16 cellular contexts compared by ENCODE assay signal in the genomic region with DNA sequence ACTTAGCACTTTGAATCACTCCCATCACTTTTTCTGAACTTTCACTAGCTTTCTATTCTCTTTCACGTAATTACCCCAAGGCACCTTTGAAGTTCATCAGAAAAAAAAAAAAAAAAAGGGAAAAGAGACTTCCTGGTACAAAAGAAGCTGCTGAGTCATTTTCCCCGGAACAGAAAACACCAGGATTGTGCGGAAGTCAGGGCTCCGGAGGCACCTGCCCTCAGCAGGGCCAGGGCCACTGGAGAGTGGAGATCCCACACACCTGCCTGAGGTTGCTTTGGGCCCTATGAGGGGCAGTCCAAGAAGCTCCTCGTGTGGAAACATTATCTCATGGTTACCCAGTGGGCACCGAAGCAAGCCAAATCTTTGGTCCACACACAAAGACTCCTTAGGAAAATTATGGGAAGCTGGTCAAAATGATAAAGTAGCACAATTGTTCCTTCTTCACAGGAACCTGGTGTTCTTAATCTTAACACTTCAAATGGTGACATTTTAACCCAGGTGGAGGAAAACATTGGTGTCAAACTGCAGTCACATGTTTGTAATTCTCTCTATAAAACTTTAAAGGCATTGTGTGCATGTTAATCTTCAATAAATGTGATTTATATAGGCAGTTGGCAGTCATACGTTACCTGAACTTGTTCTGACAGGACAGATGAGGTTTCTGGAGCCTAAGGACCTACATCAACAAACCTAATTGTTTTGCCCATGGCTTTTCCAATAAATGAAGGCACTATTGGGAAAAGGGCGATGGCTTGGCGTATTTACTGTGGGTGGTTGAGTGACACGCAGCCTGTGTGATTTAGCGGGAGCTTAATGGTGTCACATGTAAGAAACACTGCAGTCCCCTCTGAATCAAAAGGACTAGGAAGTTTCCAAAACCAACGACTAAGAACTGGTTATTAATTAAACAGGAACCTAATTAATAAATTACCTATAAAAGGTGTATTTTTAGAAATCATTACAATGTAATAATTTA. TPM values are rescaled to one million over a fixed set of nuclear protein-coding genes. Genes with fewer than 3 reads are reported as not detected.
DNase-seq lines count a peak whose midpoint lies in the region; FAIRE-seq and TF ChIP-seq lines count a peak whose summit lies in the region.
"Had no signal": no experiment of that assay in that cellular context is flagged by ENCODE, and none has a peak within 500 bp of the region (broad histone marks: within the 10 kb centered on the region; RNA-seq: fewer than 3 reads in every experiment).

No MANE protein-coding gene starts in this region.

- CTCF ChIA-PET in GM10248 (lab: Yijun Ruan, JAX): interaction anchor here (0.6 kb wide), 1 partner anchor 213 kb away, joined by 3 read pairs; no protein-coding TSS in a partner anchor

- no peaks in the 10 kb centered on the region for H3K36me3 ChIP-seq in kidney (ENCODE audit: control insufficient read depth in 1 of 2, insufficient read depth in 2 of 2, low read length in 2 of 2)
- H3K36me3 ChIP-seq in transverse colon: no peaks in the 10 kb centered on the region
- H3K36me3 ChIP-seq: left ventricle myocardium inferior, spleen had no signal

- DNase-seq in NCI-H1417 (lab: John Stamatoyannopoulos, UW) (peak; percentile 26 to 70 (median 60)), NCI-H1417 treated with DMSO at 0.1 percent for 48 hours (lab: John Stamatoyannopoulos, UW) (no peak), SW480 (ENCODE audit: low spot score) (peak; percentile 74), kidney (peak; percentile 82), transverse colon (peak; percentile 75), GM10248 (ENCODE audit: extremely low spot score) (no peak), KG1 (lab: John Stamatoyannopoulos, UW) (no peak), Ammon's horn (ENCODE audit: low spot score) (no peak)
- DNase-seq: activated CD8-positive, alpha-beta T cell treated with anti-CD3 and anti-CD28 coated beads for 36 hours; COR-L47; effector memory CD4-positive, alpha-beta T cell; HCEC 1CT; left ventricle myocardium inferior; nephron progenitor cell; spleen had no signal

- TF ChIP-seq POLR2A in transverse colon (IDR thresholded peaks at IDR 0.05): peak; percentile 31

- H3K9me3 ChIP-seq in kidney (ENCODE audit: control insufficient read depth in 1 of 2, low read length in 2 of 2) (no peaks in the 10 kb centered on the region), transverse colon (no peaks in the 10 kb centered on the region)
- H3K9me3 ChIP-seq: left ventricle myocardium inferior had no signal

- H3K9ac ChIP-seq in kidney (ENCODE audit: low read length in 2 of 2): peak overlapping the region in 1 of 2 donors; percentile 17

- 39 to 42% methylated on average over 12 of the region's 12 CpGs for WGBS in transverse colon (ENCODE audit: low coverage in 1 of 2), 2 donors

- in situ Hi-C loops in transverse colon (cut with MboI; ENCODE audit: low pct_ligation_motif_present in 1 of 4, low pct_unique_long_range_greater_than_20kb in 1 of 4, low sequenced_read_pairs in 3 of 4): no loop called here

- peak; percentile 35 for FAIRE-seq in kidney (lab: Jason Lieb, UNC)

- H3K4me3 ChIP-seq in kidney (ENCODE audit: low read length in 2 of 2) (peak overlapping the region; percentile 4 to 37), transverse colon (no peak overlapping the region)
- H3K4me3 ChIP-seq: left ventricle myocardium inferior, spleen had no signal

- TF ChIP-seq EP300 in transverse colon (IDR thresholded peaks at IDR 0.05; ENCODE audit: low read depth): no peak

- peak overlapping the region; percentile 56 to 81 for H3K27ac ChIP-seq in kidney (ENCODE audit: low read depth in 2 of 2, low read length in 2 of 2)
- H3K27ac ChIP-seq in transverse colon: peak overlapping the region; percentile 65 to 85 (median 76)
- H3K27ac ChIP-seq: 22Rv1, left ventricle myocardium inferior, spleen had no signal

- H3K27me3 ChIP-seq in transverse colon: no peaks in the 10 kb centered on the region

- intact Hi-C loops in kidney (cut with DNase I) (no loop called here), transverse colon (cut with DNase I; ENCODE audit: low total_unique reads) (no loop called here)

- TF ChIP-seq CTCF in kidney (IDR thresholded peaks at IDR 0.05; ENCODE audit: borderline replicate concordance, extremely low read depth, insufficient read depth) (no peak), transverse colon (IDR thresholded peaks at IDR 0.05) (no peak), GM10248 (IDR thresholded peaks at IDR 0.05; ENCODE audit: control extremely low read depth, extremely low read depth, low read depth, missing control alignments) (no peak)

- no peaks in the 10 kb centered on the region for H3K4me1 ChIP-seq in kidney (ENCODE audit: control insufficient read depth in 1 of 2, insufficient read depth in 1 of 2, low read depth in 1 of 2, low read length in 2 of 2)
- peaks cover 0 to 14% (median 9%) of the 10 kb centered on the region in 4 donors for H3K4me1 ChIP-seq in transverse colon
- H3K4me1 ChIP-seq: left ventricle myocardium inferior, spleen had no signal

- POLR2A ChIA-PET in GM10248 (lab: Yijun Ruan, JAX): no interaction called here

RNA-seq across cellular contexts. Expression of gene FAM110C, which starts 23.4 kb away (rescaled TPM):
- total RNA-seq in kidney (48.7 TPM), transverse colon (10 to 100 TPM; 23.7 to 53.9 (median 41.8) TPM)
- polyA plus RNA-seq in kidney (ENCODE audit: insufficient read depth, low read depth, low replicate concordance): 8.3 TPM

Comparison
In these comparisons a context has a peak if more than half of its experiments do, and no peak if none do; other contexts are left out.
1. DNase-seq: peak in NCI-H1417 (3 of 3), SW480 (single experiment), kidney (single experiment) and transverse colon (single experiment); none in NCI-H1417 treated with DMSO at 0.1 percent for 48 hours (single experiment), GM10248 (single experiment), KG1 (single experiment) and Ammon's horn (single experiment).
2. H3K4me3 ChIP-seq: peak in kidney (2 of 2); none in transverse colon (0 of 4).